Comparison of ENCODE assay signal across 8 cellular contexts in the genomic region with DNA sequence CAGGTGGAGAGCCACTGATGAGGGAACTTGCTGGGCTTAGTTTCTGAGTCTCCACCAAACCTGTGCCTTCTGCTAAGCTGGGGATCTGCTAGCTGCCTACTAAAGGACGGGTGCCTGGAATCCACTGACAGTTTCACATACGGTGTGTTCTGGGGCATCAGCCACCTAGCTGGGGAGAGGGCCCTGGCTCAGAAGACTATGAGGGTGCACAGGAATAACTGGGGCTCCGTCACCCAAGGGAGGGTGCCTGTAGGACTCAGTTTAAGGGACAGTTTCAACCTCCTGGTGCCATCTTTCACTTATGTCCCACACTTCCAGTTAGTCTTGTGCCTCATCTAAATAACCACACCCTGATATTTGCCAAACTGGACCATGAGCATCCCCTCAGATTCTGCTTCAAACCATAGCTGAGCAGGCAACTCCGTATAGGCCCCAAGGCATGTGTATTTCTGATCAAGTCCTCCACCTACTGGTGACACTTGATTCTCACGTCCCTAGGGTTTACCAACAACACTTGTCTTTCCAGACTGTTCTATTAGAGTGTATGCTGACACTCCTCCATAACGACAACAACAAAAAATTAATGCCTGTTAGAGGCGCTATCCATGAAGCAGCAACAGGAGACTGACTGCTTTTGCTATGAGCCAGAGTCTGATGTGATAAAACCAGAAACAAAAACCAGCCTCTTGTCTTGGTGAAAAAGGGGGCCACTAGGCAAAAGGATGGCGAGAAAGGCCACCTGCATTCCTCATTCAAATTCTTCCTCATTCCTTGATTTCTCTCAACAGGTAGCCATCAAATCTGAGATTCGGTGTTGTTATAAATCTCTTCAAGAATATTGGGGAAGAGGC. TPM values are rescaled to one million over a fixed set of nuclear protein-coding genes. Genes with fewer than 3 reads are reported as not detected.
DNase-seq lines count a peak whose midpoint lies in the region; ATAC-seq, FAIRE-seq and TF ChIP-seq lines count a peak whose summit lies in the region.

No MANE protein-coding gene starts in this region.

- peak; percentile 63 for FAIRE-seq in keratinocyte (lab: Jason Lieb, UNC)

- DNase-seq in ACHN (peak; percentile 58), GM10248 (ENCODE audit: extremely low spot score) (peak; percentile 72), Kasumi-1 (lab: John Stamatoyannopoulos, UW) (peak; percentile 79 to 82), RPMI8226 (peak; percentile 65), keratinocyte (ENCODE audit: low read depth, low spot score) (no peak)
- peak; percentile 5 for DNase-seq in stimulated activated naive B cell treated with anti-CD40 and anti-IgM and Interleukin-4, amounts not matched to agents 10 μg/mL and 1 μg/mL and 100 μg/mL, for 72 hours

- dilution Hi-C loops in keratinocyte (cut with MboI; ENCODE audit: extremely low pct_ligation_motif_present, low sequenced_read_pairs): no loop called here

- H3K4me3 Mint-ChIP-seq in brain: no peak overlapping the region
- no peak overlapping the region for H3K4me3 Mint-ChIP-seq in stimulated activated naive B cell treated with anti-CD40 and anti-IgM and Interleukin-4, amounts not matched to agents 10 μg/mL and 1 μg/mL and 100 μg/mL, for 72 hours

- CTCF ChIA-PET in GM10248 (lab: Yijun Ruan, JAX): interaction anchor here (0.6 to 4.3 kb wide), 26 partner anchors 10 to 371 kb away, joined by 3 to 45 read pairs (median 4); partner anchors contain the start of gene PAXBP1

- H4K20me1 ChIP-seq in keratinocyte (ENCODE audit: control insufficient read depth, extremely low read depth, insufficient read depth, low read length): no peaks in the 10 kb centered on the region

- no peaks in the 10 kb centered on the region for H3K4me1 Mint-ChIP-seq in brain
- no peaks in the 10 kb centered on the region for H3K4me1 Mint-ChIP-seq in stimulated activated naive B cell treated with anti-CD40 and anti-IgM and Interleukin-4, amounts not matched to agents 10 μg/mL and 1 μg/mL and 100 μg/mL, for 72 hours

- H3K36me3 ChIP-seq in keratinocyte (ENCODE audit: control insufficient read depth in 2 of 2, extremely low read depth in 1 of 2, insufficient read depth in 2 of 2, low read length in 2 of 2): no peaks in the 10 kb centered on the region

- H3K9ac ChIP-seq in keratinocyte (ENCODE audit: control insufficient read depth, extremely low read depth, insufficient read depth, low read length): no peak overlapping the region

- peak; percentile 96 for ATAC-seq in stimulated activated naive B cell treated with anti-CD40 and anti-IgM and Interleukin-4, amounts not matched to agents 10 μg/mL and 1 μg/mL and 100 μg/mL, for 72 hours (replicated peaks)
- no peak for ATAC-seq in HG02870 (IDR thresholded peaks at IDR 0.05; ENCODE audit: unreplicated experiment)

- POLR2A ChIA-PET in GM10248 (lab: Yijun Ruan, JAX): no interaction called here

- H3K79me2 ChIP-seq in keratinocyte (ENCODE audit: control insufficient read depth, insufficient read depth, low read length): no peaks in the 10 kb centered on the region

- H2AFZ ChIP-seq in keratinocyte (ENCODE audit: control insufficient read depth, low read length): no peak overlapping the region

- peaks cover 0 to 6% (median 0%) of the 10 kb centered on the region in 5 experiments for H3K9me3 Mint-ChIP-seq in brain
- H3K9me3 Mint-ChIP-seq in stimulated activated naive B cell treated with anti-CD40 and anti-IgM and Interleukin-4, amounts not matched to agents 10 μg/mL and 1 μg/mL and 100 μg/mL, for 72 hours: peaks cover 0 to 2% of the 10 kb centered on the region in 2 donors

- no peak overlapping the region for H3K27ac ChIP-seq in keratinocyte (ENCODE audit: control insufficient read depth, insufficient read depth, low read length)

- no peaks in the 10 kb centered on the region for H3K4me1 ChIP-seq in keratinocyte (ENCODE audit: control insufficient read depth, extremely low read depth, insufficient read depth, low read length)

- H3K4me2 ChIP-seq in keratinocyte (ENCODE audit: control insufficient read depth, extremely low read depth, insufficient read depth, low read depth, low read length): no peak overlapping the region

- in situ Hi-C loops in ACHN (cut with HindIII; ENCODE audit: low pct_ligation_motif_present, low pct_unique_long_range_greater_than_20kb, low sequenced_read_pairs): no loop called here

- no peaks in the 10 kb centered on the region for H3K9me3 ChIP-seq in keratinocyte (ENCODE audit: control insufficient read depth, low read depth, low read length)

- no peaks in the 10 kb centered on the region for H3K36me3 Mint-ChIP-seq in brain
- H3K36me3 Mint-ChIP-seq in stimulated activated naive B cell treated with anti-CD40 and anti-IgM and Interleukin-4, amounts not matched to agents 10 μg/mL and 1 μg/mL and 100 μg/mL, for 72 hours: no peaks in the 10 kb centered on the region

- H3K9me1 ChIP-seq in keratinocyte (ENCODE audit: control insufficient read depth, extremely low read depth, insufficient read depth, low read length): no peaks in the 10 kb centered on the region

- H3K27ac Mint-ChIP-seq in brain: peak overlapping the region in 2 of 5 experiments; percentile 67 to 79
- H3K27ac Mint-ChIP-seq in stimulated activated naive B cell treated with anti-CD40 and anti-IgM and Interleukin-4, amounts not matched to agents 10 μg/mL and 1 μg/mL and 100 μg/mL, for 72 hours: no peak overlapping the region

- H3K4me3 ChIP-seq in keratinocyte (ENCODE audit: control insufficient read depth in 2 of 3, extremely low read depth in 1 of 3, insufficient read depth in 2 of 3, low read depth in 1 of 3, low read length in 3 of 3): no peak overlapping the region

- peak; percentile 70 for TF ChIP-seq CTCF in GM10248 (IDR thresholded peaks at IDR 0.05; ENCODE audit: control extremely low read depth, extremely low read depth, low read depth, missing control alignments)
- TF ChIP-seq CTCF in brain (conservative IDR thresholded peaks at IDR 0.05): peak; percentile 66
- peak; percentile 47 to 75 (median 62) for TF ChIP-seq CTCF in keratinocyte (optimal IDR thresholded peaks at IDR 0.05 in 1 of 3, IDR thresholded peaks at IDR 0.05 in 1 of 3, conservative IDR thresholded peaks at IDR 0.05 in 1 of 3; ENCODE audit: extremely low read depth in 1 of 3, insufficient read depth in 2 of 3, low read length in 3 of 3)

- H3K27me3 ChIP-seq in keratinocyte (ENCODE audit: control insufficient read depth, extremely low read depth, insufficient read depth, low read length): no peaks in the 10 kb centered on the region

- peaks cover 11% of the 10 kb centered on the region for H3K27me3 Mint-ChIP-seq in brain
- H3K27me3 Mint-ChIP-seq in stimulated activated naive B cell treated with anti-CD40 and anti-IgM and Interleukin-4, amounts not matched to agents 10 μg/mL and 1 μg/mL and 100 μg/mL, for 72 hours: peaks cover 5 to 14% of the 10 kb centered on the region in 2 donors

RNA-seq across cellular contexts. Expression of gene PAXBP1, which starts 55.0 kb away (rescaled TPM):
- 5.9 TPM for polyA plus RNA-seq in brain (ENCODE audit: insufficient read depth, low read depth, low replicate concordance)
- polyA plus RNA-seq in keratinocyte: 11.3 to 27.3 TPM (median 17.3 TPM) in 3 replicates
- polyA plus RNA-seq in keratinocyte (2011; ENCODE audit: low read depth): 71.0 TPM
- polyA plus RNA-seq in keratinocyte (2011; cell fraction: cytosol; rRNA removed): 3.9 and 7.7 TPM in 2 replicates
- polyA plus RNA-seq in keratinocyte (2011; cell fraction: nucleus; rRNA removed): 39.1 and 57.1 TPM in 2 replicates
- polyA plus RNA-seq in keratinocyte (2012; ENCODE audit: low replicate concordance): 10.4 and 16.6 TPM in 2 replicates
- 4.4 to 21.1 TPM (median 6.4 TPM) in 3 replicates for polyA minus RNA-seq in keratinocyte
- polyA minus RNA-seq in keratinocyte (2011; cell fraction: cytosol; rRNA and poly(A)+ RNA removed): 4.0 TPM
- 17.4 and 34.0 TPM in 2 replicates for polyA minus RNA-seq in keratinocyte (2011; cell fraction: nucleus; rRNA and poly(A)+ RNA removed)
